1 cellular context compared by ENCODE assay signal in genomic region chrX:112851161-112851779, GRCh38.
TF ChIP-seq lines count a peak whose summit lies in the region.

No MANE protein-coding gene starts in this region.

TF ChIP-seq in GM12878, 131 proteins besides CTCF, POLR2A, EP300 and RAD21 (continued from another document):
- no peak for TF ChIP-seq IRF3 (IDR thresholded peaks at IDR 0.05)
